In genomic region chr5:112737472-112738179, GRCh38 we compare ENCODE assay signal across 8 cellular contexts. TPM values are rescaled to one million over a fixed set of nuclear protein-coding genes. Genes with fewer than 3 reads are reported as not detected.
A peak's percentile ranks its signal among the peaks of the same experiment; 100 is the strongest.
DNase-seq lines count a peak whose midpoint lies in the region; ATAC-seq and TF ChIP-seq lines count a peak whose summit lies in the region.

TSS of gene APC (plus strand) at chr5:112737885. CDS start at chr5:112754891, 17,006 bp downstream.

- H4K91ac ChIP-seq in neuronal stem cell (ENCODE audit: low read depth, low read length, poor library complexity) = no peak within 1 kb of the TSS

- H3K27ac ChIP-seq in gastroesophageal sphincter (peak within 1 kb of the TSS; percentile 30 to 83 (median 81)), neuronal stem cell (replicated peaks; ENCODE audit: low read length) (no peak within 1 kb of the TSS)

- peaks cover 3% of the 10 kb centered on the region for H3K79me1 ChIP-seq in neuronal stem cell (ENCODE audit: low read depth, low read length)

- no peak for TF ChIP-seq EP300 in gastroesophageal sphincter (IDR thresholded peaks at IDR 0.05)

- H2BK5ac ChIP-seq in neuronal stem cell (ENCODE audit: low read length) = no peak within 1 kb of the TSS

- H2BK12ac ChIP-seq in neuronal stem cell (ENCODE audit: low read length) = no peak within 1 kb of the TSS

- WGBS in gastroesophageal sphincter (ENCODE audit: low coverage in 1 of 2), 2 donors = 0% methylated on average over 7 to 10 of the region's 36 CpGs
- WGBS in neuronal stem cell (ENCODE audit: extremely low coverage in 2 of 2, insufficient read length in 2 of 2, insufficient replicate concordance in 1 of 2), 2 donors = no CpG with 5 or more reads among the region's 36 CpGs

- DNase-seq in ELR (ENCODE audit: low read depth) (peak; percentile 95), H4 (ENCODE audit: low spot score) (peak; percentile 91), MG63 (peak; percentile 99), SK-MEL-5 (ENCODE audit: low read depth, low spot score) (peak; percentile 89), neuronal stem cell (ENCODE audit: low spot score) (peak; percentile 79), stromal cell of bone marrow (ENCODE audit: low read depth) (peak; percentile 88)
- DNase-seq in activated naive CD4-positive, alpha-beta T cell treated with Interleukin-2 at 50 U/mL for 16 hours = peak; percentile 83

- H3K4me3 ChIP-seq in MG63 = peak within 1 kb of the TSS; percentile 75
- peak within 1 kb of the TSS; percentile 49 to 65 for H3K4me3 ChIP-seq in gastroesophageal sphincter
- peak within 1 kb of the TSS; percentile 64 to 77 for H3K4me3 ChIP-seq in neuronal stem cell (ENCODE audit: low read length in 2 of 2)

- no peak within 1 kb of the TSS for H2BK15ac ChIP-seq in neuronal stem cell (ENCODE audit: low read length)

- H3K9me3 ChIP-seq in MG63 (no peaks in the 10 kb centered on the region), gastroesophageal sphincter (no peaks in the 10 kb centered on the region), neuronal stem cell (replicated peaks in 1 of 2; ENCODE audit: control insufficient read depth in 2 of 2, insufficient read depth in 1 of 2, low read depth in 1 of 2, low read length in 2 of 2) (no peaks in the 10 kb centered on the region)

- peak within 1 kb of the TSS; percentile 95 for H2AFZ ChIP-seq in neuronal stem cell (ENCODE audit: low read length)

- H3K27me3 ChIP-seq in MG63 (no peaks in the 10 kb centered on the region), gastroesophageal sphincter (no peaks in the 10 kb centered on the region), neuronal stem cell (ENCODE audit: control insufficient read depth in 3 of 3, insufficient read depth in 3 of 3, low read depth in 1 of 3, low read length in 3 of 3) (no peaks in the 10 kb centered on the region)

- peak in 1 of 2 donors; percentile 34 for TF ChIP-seq POLR2A in gastroesophageal sphincter (IDR thresholded peaks at IDR 0.05)

- peak within 1 kb of the TSS; percentile 93 for H3K23ac ChIP-seq in neuronal stem cell (ENCODE audit: low read depth, low read length, poor library complexity)

- H3K9ac ChIP-seq in neuronal stem cell (ENCODE audit: low read depth, low read length, poor library complexity) = peak within 1 kb of the TSS; percentile 88

- H2BK120ac ChIP-seq in neuronal stem cell (ENCODE audit: low read depth, low read length) = no peak within 1 kb of the TSS

- H4K8ac ChIP-seq in neuronal stem cell (ENCODE audit: low read depth, low read length) = no peak within 1 kb of the TSS

- no peak within 1 kb of the TSS for H3K14ac ChIP-seq in neuronal stem cell (ENCODE audit: low read length)

- H3K4me1 ChIP-seq in gastroesophageal sphincter (peaks cover 2 to 71% (median 4%) of the 10 kb centered on the region in 3 donors), neuronal stem cell (ENCODE audit: control insufficient read depth in 2 of 2, insufficient read depth in 1 of 2, low read depth in 1 of 2, low read length in 2 of 2) (peaks cover 4 to 6% of the 10 kb centered on the region in 2 donors)

- peak in 2 of 4 experiments; percentile 41 to 44 for TF ChIP-seq CTCF in gastroesophageal sphincter (IDR thresholded peaks at IDR 0.05)

- ATAC-seq in gastroesophageal sphincter = peak; percentile 99

- H3K36me3 ChIP-seq in MG63 (peaks cover 7% of the 10 kb centered on the region), gastroesophageal sphincter (no peaks in the 10 kb centered on the region), neuronal stem cell (replicated peaks in 1 of 2; ENCODE audit: control insufficient read depth in 2 of 2, insufficient read depth in 2 of 2, low read length in 2 of 2) (no peaks in the 10 kb centered on the region)

- H3K4ac ChIP-seq in neuronal stem cell (ENCODE audit: low read length) = no peak within 1 kb of the TSS

- in situ Hi-C loops in SK-MEL-5 (cut with HindIII; ENCODE audit: low pct_unique_long_range_greater_than_20kb, low sequenced_read_pairs) = no loop called here

- peak within 1 kb of the TSS; percentile 86 for H3K18ac ChIP-seq in neuronal stem cell (ENCODE audit: low read length)

- H2AK5ac ChIP-seq in neuronal stem cell (ENCODE audit: low read depth, low read length) = no peak within 1 kb of the TSS

- H3K4me2 ChIP-seq in neuronal stem cell (ENCODE audit: insufficient read depth, low read length, poor library complexity, severe bottlenecking) = peak within 1 kb of the TSS; percentile 84

RNA-seq across cellular contexts. Expression of gene APC, which starts in this region (rescaled TPM):
- 25.0 and 29.4 TPM in 2 replicates for total RNA-seq in H4 (2014; rRNA removed; shearing (Covaris generic))
- 28.9 and 41.8 TPM in 2 replicates for total RNA-seq in MG63 (2014; rRNA removed; shearing (Covaris generic); ENCODE audit: low replicate concordance)
- total RNA-seq in SK-MEL-5 (2014; rRNA removed; shearing (Covaris generic)) = 55.6 and 63.2 TPM in 2 replicates
- 14.4 and 22.3 TPM in 2 replicates for polyA plus RNA-seq in SK-MEL-5 (2015; cell fraction: cytosol; rRNA removed)
- polyA plus RNA-seq in SK-MEL-5 (2015; cell fraction: nucleus; rRNA removed) = 18.5 and 21.6 TPM in 2 replicates
- 100 to 1,000 TPM in 2 of 4 donors, 10 to 100 TPM in 2; 77.3 to 172 (median 112) TPM for total RNA-seq in gastroesophageal sphincter
- 10.7 TPM for polyA plus RNA-seq in neuronal stem cell (2013, experiment 1 of 2)
- polyA plus RNA-seq in neuronal stem cell (2013, experiment 2 of 2) = 11.2 TPM
